11 cellular contexts compared by ENCODE assay signal in genomic region chrX:130952266-130953043, GRCh38.
DNase-seq lines count a peak whose midpoint lies in the region; ATAC-seq lines count a peak whose summit lies in the region.
"Had no signal": no experiment of that assay in that cellular context is flagged by ENCODE, and none has a peak within 500 bp of the region (broad histone marks: within the 10 kb centered on the region; RNA-seq: fewer than 3 reads in every experiment).

No MANE protein-coding gene starts in this region.

- DNase-seq in EL (no peak), RPMI8226 (no peak), HuH-7.5 (ENCODE audit: low spot score) (no peak)
- DNase-seq in activated CD4-positive, CD25-positive, alpha-beta regulatory T cell treated with anti-CD3 and anti-CD28 coated beads, Interleukin-2, amount 50 U/mL, for 72 hours: no peak
- DNase-seq: DMS79 treated with DMSO at 0.1 percent for 48 hours, NCI-H1417 treated with DMSO at 0.1 percent for 48 hours, upper lobe of left lung had no signal

- ATAC-seq in GM18498 (IDR thresholded peaks at IDR 0.05; ENCODE audit: unreplicated experiment): peak; percentile 89
- peak; percentile 95 for ATAC-seq in GM19452 (IDR thresholded peaks at IDR 0.05; ENCODE audit: unreplicated experiment)
- peak; percentile 98 for ATAC-seq in HG02852 (IDR thresholded peaks at IDR 0.05; ENCODE audit: unreplicated experiment)
- peak; percentile 83 for ATAC-seq in HG03469 (IDR thresholded peaks at IDR 0.05; ENCODE audit: unreplicated experiment)
